In genomic region chr20:18361678-18362077, GRCh38 we compare ENCODE assay signal across 7 cellular contexts.
"Had no signal": no experiment of that assay in that cellular context is flagged by ENCODE, and none has a peak within 500 bp of the region (broad histone marks: within the 10 kb centered on the region; RNA-seq: fewer than 3 reads in every experiment).

No MANE protein-coding gene starts in this region.

- DNase-seq: H9, HCEC 1CT, KBM-7 had no signal

- H3K4me2 ChIP-seq: GM23338 had no signal

- FAIRE-seq: H1, H54, HTR-8/SVneo had no signal

- ATAC-seq: GM23338 had no signal

- H3K4me3 ChIP-seq: GM23338 had no signal

- H2AFZ ChIP-seq: GM23338 had no signal
